8 cellular contexts compared by ENCODE assay signal in the genomic region with DNA sequence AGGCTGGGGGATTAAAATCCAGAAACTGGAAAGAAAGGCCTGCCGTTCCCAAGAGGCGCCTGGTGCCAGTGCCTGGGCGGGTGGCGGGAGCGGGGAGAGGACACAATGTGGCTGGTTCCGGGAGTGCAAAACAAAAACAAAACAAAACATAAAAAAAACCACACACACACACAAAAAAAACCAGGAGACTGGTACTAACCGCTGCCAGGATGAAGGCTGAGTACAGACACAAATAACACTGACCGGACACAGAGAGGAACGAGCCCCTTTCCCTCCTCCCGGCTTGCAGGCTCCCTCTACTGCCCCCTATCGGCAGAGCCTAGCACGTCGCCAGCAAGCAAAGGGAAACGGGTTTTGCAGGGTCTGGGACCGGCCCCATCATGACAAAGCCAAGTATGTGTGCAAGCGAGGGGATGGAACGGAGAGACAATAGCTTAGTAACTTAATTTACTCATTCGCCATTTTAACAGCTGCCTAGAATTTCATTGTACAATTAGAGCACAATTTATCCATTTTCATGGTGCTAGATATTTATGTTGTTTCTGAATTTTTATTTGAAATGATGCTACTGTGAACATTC. TPM values are rescaled to one million over a fixed set of nuclear protein-coding genes. Genes with fewer than 3 reads are reported as not detected.
A peak's percentile ranks its signal among the peaks of the same experiment; 100 is the strongest.
DNase-seq lines count a peak whose midpoint lies in the region; ATAC-seq lines count a peak whose summit lies in the region.

No MANE protein-coding gene starts in this region.

- ATAC-seq in GM19328 (IDR thresholded peaks at IDR 0.05; ENCODE audit: unreplicated experiment), result peak; percentile 68

- DNase-seq in CD1c-positive myeloid dendritic cell (ENCODE audit: extremely low spot score) (peak; percentile 88), HPDE6-E6E7 (ENCODE audit: extremely low spot score) (peak; percentile 11), OCI-M1 (lab: John Stamatoyannopoulos, UW) (peak; percentile 87), fibroblast of gingiva (ENCODE audit: low read depth) (peak; percentile 69), myocyte (ENCODE audit: low read depth) (peak; percentile 86)
- peak; percentile 77 for DNase-seq in activated T-cell treated with anti-CD3 and anti-CD28 coated beads, Interleukin-2, amount 50 U/mL, for 1 hour
- DNase-seq in stimulated activated CD8-positive, alpha-beta memory T cell treated with anti-CD3 and anti-CD28 coated beads, Interleukin-7, amount 100 ng/mL, for 24 hours (ENCODE audit: low read depth), result peak; percentile 64

RNA-seq across cellular contexts. Expression of a gene that starts 17.9 kb away (rescaled TPM):
- total RNA-seq in myocyte, result 39.8 and 44.9 TPM in 2 replicates
- 18.5 TPM for polyA plus RNA-seq in myocyte (2012)

Comparison
In these comparisons a context has a peak if more than half of its experiments do, and no peak if none do; other contexts are left out.
1. Peak in every context shown above with its lines: DNase-seq and ATAC-seq.
2. DNase-seq: peak in every context shown above with its lines; median percentile 88 in CD1c-positive myeloid dendritic cell; 87 in OCI-M1; 86 in myocyte; 77 in activated T-cell treated with anti-CD3 and anti-CD28 coated beads, Interleukin-2, amount 50 U/mL, for 1 hour; 69 in fibroblast of gingiva; 64 in stimulated activated CD8-positive, alpha-beta memory T cell treated with anti-CD3 and anti-CD28 coated beads, Interleukin-7, amount 100 ng/mL, for 24 hours; 11 in HPDE6-E6E7.